In the genomic region with DNA sequence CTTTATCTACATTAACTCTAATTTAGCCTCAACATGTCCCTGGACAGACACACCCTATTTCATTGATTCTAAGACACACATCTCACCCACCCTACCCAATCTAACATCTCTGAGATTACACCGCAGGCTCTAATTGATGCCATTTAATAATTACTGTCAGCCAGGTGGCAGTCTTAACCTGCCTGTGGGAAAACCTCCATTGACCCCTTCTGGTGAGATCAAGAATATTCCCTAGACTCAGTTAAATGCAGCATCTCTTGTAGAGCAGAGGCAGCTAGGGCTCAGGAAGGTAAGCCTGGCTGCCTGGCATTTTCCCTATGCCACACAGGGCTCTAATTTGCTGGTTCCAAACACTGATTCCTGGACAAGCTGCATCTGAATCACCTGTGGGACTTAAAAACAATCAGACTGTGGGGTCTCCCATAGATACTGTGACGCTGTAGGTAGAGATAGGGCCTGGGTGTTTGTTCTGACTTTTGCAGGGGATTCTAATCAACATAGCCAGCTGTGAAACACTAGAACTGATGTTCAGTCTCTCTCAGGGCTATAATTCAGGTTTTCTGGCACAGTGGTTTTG, we compare ENCODE assay signal across 1 cellular context.
TF ChIP-seq lines count a peak whose summit lies in the region.

No MANE protein-coding gene starts in this region.

TF ChIP-seq in liver, 16 proteins besides CTCF, POLR2A, EP300 and RAD21 (continued from another document):
- TF ChIP-seq ATF3 (IDR thresholded peaks at IDR 0.05): no peak
- TF ChIP-seq NR2F2 (IDR thresholded peaks at IDR 0.05): no peak
- no peak for TF ChIP-seq FOXA2 (IDR thresholded peaks at IDR 0.05)
- TF ChIP-seq FOXA1 (IDR thresholded peaks at IDR 0.05): no peak
- TF ChIP-seq, protein P1, sequence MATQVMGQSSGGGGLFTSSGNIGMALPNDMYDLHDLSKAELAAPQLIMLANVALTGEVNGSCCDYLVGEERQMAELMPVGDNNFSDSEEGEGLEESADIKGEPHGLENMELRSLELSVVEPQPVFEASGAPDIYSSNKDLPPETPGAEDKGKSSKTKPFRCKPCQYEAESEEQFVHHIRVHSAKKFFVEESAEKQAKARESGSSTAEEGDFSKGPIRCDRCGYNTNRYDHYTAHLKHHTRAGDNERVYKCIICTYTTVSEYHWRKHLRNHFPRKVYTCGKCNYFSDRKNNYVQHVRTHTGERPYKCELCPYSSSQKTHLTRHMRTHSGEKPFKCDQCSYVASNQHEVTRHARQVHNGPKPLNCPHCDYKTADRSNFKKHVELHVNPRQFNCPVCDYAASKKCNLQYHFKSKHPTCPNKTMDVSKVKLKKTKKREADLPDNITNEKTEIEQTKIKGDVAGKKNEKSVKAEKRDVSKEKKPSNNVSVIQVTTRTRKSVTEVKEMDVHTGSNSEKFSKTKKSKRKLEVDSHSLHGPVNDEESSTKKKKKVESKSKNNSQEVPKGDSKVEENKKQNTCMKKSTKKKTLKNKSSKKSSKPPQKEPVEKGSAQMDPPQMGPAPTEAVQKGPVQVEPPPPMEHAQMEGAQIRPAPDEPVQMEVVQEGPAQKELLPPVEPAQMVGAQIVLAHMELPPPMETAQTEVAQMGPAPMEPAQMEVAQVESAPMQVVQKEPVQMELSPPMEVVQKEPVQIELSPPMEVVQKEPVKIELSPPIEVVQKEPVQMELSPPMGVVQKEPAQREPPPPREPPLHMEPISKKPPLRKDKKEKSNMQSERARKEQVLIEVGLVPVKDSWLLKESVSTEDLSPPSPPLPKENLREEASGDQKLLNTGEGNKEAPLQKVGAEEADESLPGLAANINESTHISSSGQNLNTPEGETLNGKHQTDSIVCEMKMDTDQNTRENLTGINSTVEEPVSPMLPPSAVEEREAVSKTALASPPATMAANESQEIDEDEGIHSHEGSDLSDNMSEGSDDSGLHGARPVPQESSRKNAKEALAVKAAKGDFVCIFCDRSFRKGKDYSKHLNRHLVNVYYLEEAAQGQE (IDR thresholded peaks at IDR 0.05): no peak
- no peak for TF ChIP-seq YY1 (IDR thresholded peaks at IDR 0.05)
- no peak for TF ChIP-seq EGR1 (IDR thresholded peaks at IDR 0.05; ENCODE audit: low read depth in 2 of 2)
- TF ChIP-seq GABPA (IDR thresholded peaks at IDR 0.05 in 1 of 2, conservative IDR thresholded peaks at IDR 0.05 in 1 of 2): no peak
